Comparison of ENCODE assay signal across 14 cellular contexts in genomic region chr13:41802684-41803554, GRCh38.
DNase-seq lines count a peak whose midpoint lies in the region; ATAC-seq and TF ChIP-seq lines count a peak whose summit lies in the region.
"Had no signal": no experiment of that assay in that cellular context is flagged by ENCODE, and none has a peak within 500 bp of the region (broad histone marks: within the 10 kb centered on the region; RNA-seq: fewer than 3 reads in every experiment).

No MANE protein-coding gene starts in this region.

- peak overlapping the region; percentile 18; the same call in 1 of the 2 replicates for H3K27ac ChIP-seq in RWPE1
- H3K27ac ChIP-seq: esophagus muscularis mucosa, upper lobe of right lung had no signal

- peaks cover 5% of the 10 kb centered on the region for H3K4me1 Mint-ChIP-seq in activated CD4-positive, alpha-beta T cell treated with anti-CD3 and anti-CD28 coated beads, Interleukin-2, amount 10 ng/mL, durations not matched to agents 24 days and 14 days

- H3K9me3 Mint-ChIP-seq in activated CD4-positive, alpha-beta T cell treated with anti-CD3 and anti-CD28 coated beads, Interleukin-2, amount 10 ng/mL, durations not matched to agents 24 days and 14 days = peaks cover 28% of the 10 kb centered on the region

- no peak for TF ChIP-seq CTCF in RWPE1 (conservative IDR thresholded peaks at IDR 0.05; ENCODE audit: low read depth)

- no peak for ATAC-seq in HG02642 (IDR thresholded peaks at IDR 0.05; ENCODE audit: poor library complexity, unreplicated experiment)
- ATAC-seq: upper lobe of right lung had no signal

- no peak overlapping the region for H3K4me3 Mint-ChIP-seq in activated CD4-positive, alpha-beta T cell treated with anti-CD3 and anti-CD28 coated beads, Interleukin-2, amount 10 ng/mL, durations not matched to agents 24 days and 14 days
- H3K4me3 Mint-ChIP-seq: immature natural killer cell had no signal

- intact Hi-C loops in activated CD4-positive, alpha-beta T cell treated with anti-CD3 and anti-CD28 coated beads, Interleukin-2, amount 10 ng/mL, durations not matched to agents 24 days and 14 days (cut with micrococcal nuclease) = no loop called here

- H3K27ac Mint-ChIP-seq in activated CD4-positive, alpha-beta T cell treated with anti-CD3 and anti-CD28 coated beads, Interleukin-2, amount 10 ng/mL, durations not matched to agents 24 days and 14 days = no peak overlapping the region
- H3K27ac Mint-ChIP-seq: immature natural killer cell had no signal

- peaks cover 53% of the 10 kb centered on the region for H3K36me3 Mint-ChIP-seq in activated CD4-positive, alpha-beta T cell treated with anti-CD3 and anti-CD28 coated beads, Interleukin-2, amount 10 ng/mL, durations not matched to agents 24 days and 14 days (ENCODE audit: low read depth)

- no peaks in the 10 kb centered on the region for H3K27me3 Mint-ChIP-seq in activated CD4-positive, alpha-beta T cell treated with anti-CD3 and anti-CD28 coated beads, Interleukin-2, amount 10 ng/mL, durations not matched to agents 24 days and 14 days

- CTCF ChIA-PET in RWPE1 (lab: Yijun Ruan, JAX) = interaction anchor here (0.7 to 1.1 kb wide), 2 partner anchors 134 to 436 kb away, joined by 4 read pairs; no protein-coding TSS in a partner anchor

- DNase-seq in activated CD4-positive, alpha-beta T cell treated with anti-CD3 and anti-CD28 coated beads for 48 hours = peak; percentile 34
- no peak for DNase-seq in activated CD4-positive, alpha-beta T cell treated with anti-CD3 and anti-CD28 coated beads, Interleukin-2, amount 10 ng/mL, durations not matched to agents 24 days and 14 days
- DNase-seq in RWPE1 (ENCODE audit: low spot score) = peak; percentile 21
- peak; percentile 30 for DNase-seq in fibroblast of gingiva (ENCODE audit: low read depth)
- peak; percentile 30 for DNase-seq in stimulated activated CD4-positive, alpha-beta T cell treated with anti-CD3 and anti-CD28 coated beads, Interleukin-15, amount 100 ng/mL, for 24 hours
- DNase-seq in activated CD8-positive, alpha-beta memory T cell treated with anti-CD3 and anti-CD28 coated beads for 24 hours = no peak
- DNase-seq in AML-193 (lab: John Stamatoyannopoulos, UW) = no peak
- DNase-seq: DMS53, immature natural killer cell, NCI-H187 treated with DMSO at 0.1 percent for 48 hours, OCI-M1, upper lobe of right lung had no signal

- POLR2A ChIA-PET in RWPE1 (lab: Yijun Ruan, JAX; ENCODE audit: low non-redundant PET) = no interaction called here

Comparison
In these comparisons a context has a peak if more than half of its experiments do, and no peak if none do; other contexts are left out.
1. DNase-seq: peak in activated CD4-positive, alpha-beta T cell treated with anti-CD3 and anti-CD28 coated beads for 48 hours (single experiment), RWPE1 (single experiment), fibroblast of gingiva (single experiment) and stimulated activated CD4-positive, alpha-beta T cell treated with anti-CD3 and anti-CD28 coated beads, Interleukin-15, amount 100 ng/mL, for 24 hours (single experiment); none in activated CD4-positive, alpha-beta T cell treated with anti-CD3 and anti-CD28 coated beads, Interleukin-2, amount 10 ng/mL, durations not matched to agents 24 days and 14 days (single experiment), activated CD8-positive, alpha-beta memory T cell treated with anti-CD3 and anti-CD28 coated beads for 24 hours (single experiment) and AML-193 (0 of 2).